Comparison of ENCODE assay signal across 13 cellular contexts in the genomic region with DNA sequence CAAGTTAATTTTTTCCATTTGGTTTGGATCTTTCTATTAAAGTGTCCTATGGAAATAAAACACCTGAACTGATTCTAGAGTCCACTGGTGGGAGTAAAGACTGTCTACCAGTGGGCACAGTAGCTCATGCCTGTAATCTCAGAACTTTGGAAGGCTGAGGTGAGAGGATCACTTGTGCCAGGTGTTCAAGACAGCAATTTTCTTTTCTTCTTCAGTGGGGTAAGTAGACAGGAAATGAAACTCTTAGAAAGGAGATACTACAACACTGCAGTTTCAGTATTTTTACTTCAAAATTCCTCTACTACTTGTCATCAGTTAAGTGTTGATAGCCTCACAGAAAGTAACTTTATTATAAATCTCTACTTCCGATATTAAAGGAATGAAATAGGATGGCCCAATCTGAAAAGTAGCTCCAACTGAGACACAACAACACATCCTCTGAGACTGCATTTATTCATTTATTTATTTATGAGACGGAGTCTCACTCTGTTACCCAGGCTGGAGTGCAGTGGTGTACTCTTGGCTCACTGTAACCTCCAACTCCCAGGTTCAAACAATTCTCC. TPM values are rescaled to one million over a fixed set of nuclear protein-coding genes. Genes with fewer than 3 reads are reported as not detected.
DNase-seq lines count a peak whose midpoint lies in the region; ATAC-seq and TF ChIP-seq lines count a peak whose summit lies in the region.
"Had no signal": no experiment of that assay in that cellular context is flagged by ENCODE, and none has a peak within 500 bp of the region (broad histone marks: within the 10 kb centered on the region; RNA-seq: fewer than 3 reads in every experiment).

No MANE protein-coding gene starts in this region.

- ATAC-seq in activated naive CD8-positive, alpha-beta T cell treated with anti-CD3 and anti-CD28 coated beads, Interleukin-2, amount 50 U/mL, for 24 hours: no peak
- no peak for ATAC-seq in activated CD8-positive, alpha-beta T cell treated with anti-CD3 and anti-CD28 coated beads for 36 hours
- ATAC-seq in gastroesophageal sphincter (no peak), mucosa of descending colon (no peak)
- ATAC-seq: HepG2 had no signal

- H3K9me3 ChIP-seq in MM.1S (replicated peaks; ENCODE audit: insufficient read depth, low read length) (no peaks in the 10 kb centered on the region), hepatocyte (ENCODE audit: low read depth) (no peaks in the 10 kb centered on the region), gastroesophageal sphincter (no peaks in the 10 kb centered on the region), mucosa of descending colon (no peaks in the 10 kb centered on the region)
- H3K9me3 ChIP-seq: BE2C, HAP-1 had no signal

- intact Hi-C loops in activated CD8-positive, alpha-beta T cell treated with anti-CD3 and anti-CD28 coated beads for 36 hours (cut with micrococcal nuclease): no loop called here
- intact Hi-C loops in mucosa of descending colon (cut with DNase I, micrococcal nuclease): no loop called here

- peak overlapping the region; percentile 71 for H3K27ac Mint-ChIP-seq in activated naive CD8-positive, alpha-beta T cell treated with anti-CD3 and anti-CD28 coated beads for 36 hours
- H3K27ac Mint-ChIP-seq in activated naive CD8-positive, alpha-beta T cell treated with anti-CD3 and anti-CD28 coated beads, Interleukin-2, amount 50 U/mL, for 24 hours: no peak overlapping the region
- peak overlapping the region; percentile 20 for H3K27ac Mint-ChIP-seq in activated CD8-positive, alpha-beta T cell treated with anti-CD3 and anti-CD28 coated beads for 36 hours

- no peak overlapping the region for H2AFZ ChIP-seq in MM.1S (ENCODE audit: low read length)
- no peak overlapping the region for H2AFZ ChIP-seq in hepatocyte

- H3F3A ChIP-seq in MM.1S (ENCODE audit: insufficient read depth, low read length): peaks cover 41% of the 10 kb centered on the region

- H3K9ac ChIP-seq in MM.1S (ENCODE audit: low read length): no peak overlapping the region

- WGBS in hepatocyte (ENCODE audit: low lambda C conversion rate, missing lambda C conversion rate): 96% methylated on average over 2 of the region's 2 CpGs
- 90 to 100% methylated on average over 1 to 2 of the region's 2 CpGs for WGBS in gastroesophageal sphincter (ENCODE audit: low coverage in 1 of 2), 2 donors

- H3K4me1 ChIP-seq in MM.1S (ENCODE audit: low read length) (peaks cover 27% of the 10 kb centered on the region), hepatocyte (ENCODE audit: insufficient read depth) (no peaks in the 10 kb centered on the region), gastroesophageal sphincter (no peaks in the 10 kb centered on the region), mucosa of descending colon (ENCODE audit: low read depth) (no peaks in the 10 kb centered on the region)
- H3K4me1 ChIP-seq: BE2C, HAP-1 had no signal

- H3K36me3 ChIP-seq in MM.1S (replicated peaks; ENCODE audit: insufficient read depth, low read length): peaks cover 18% of the 10 kb centered on the region
- H3K36me3 ChIP-seq in hepatocyte (replicated peaks; ENCODE audit: insufficient read depth, low read depth): no peaks in the 10 kb centered on the region
- peaks cover 0 to 95% of the 10 kb centered on the region in 2 donors for H3K36me3 ChIP-seq in gastroesophageal sphincter
- no peaks in the 10 kb centered on the region for H3K36me3 ChIP-seq in mucosa of descending colon (ENCODE audit: low read depth)

- no peaks in the 10 kb centered on the region for H3K27me3 Mint-ChIP-seq in activated naive CD8-positive, alpha-beta T cell treated with anti-CD3 and anti-CD28 coated beads for 36 hours
- H3K27me3 Mint-ChIP-seq in activated naive CD8-positive, alpha-beta T cell treated with anti-CD3 and anti-CD28 coated beads, Interleukin-2, amount 50 U/mL, for 24 hours: no peaks in the 10 kb centered on the region
- H3K27me3 Mint-ChIP-seq in activated CD8-positive, alpha-beta T cell treated with anti-CD3 and anti-CD28 coated beads for 36 hours: no peaks in the 10 kb centered on the region

- no peak for TF ChIP-seq POLR2A in gastroesophageal sphincter (IDR thresholded peaks at IDR 0.05)

- DNase-seq in activated naive CD8-positive, alpha-beta T cell treated with anti-CD3 and anti-CD28 coated beads for 36 hours: no peak
- no peak for DNase-seq in activated naive CD8-positive, alpha-beta T cell treated with anti-CD3 and anti-CD28 coated beads, Interleukin-2, amount 50 U/mL, for 24 hours
- DNase-seq in MM.1S (peak; percentile 83), hepatocyte (ENCODE audit: low spot score) (no peak), mucosa of descending colon (no peak)
- DNase-seq in activated CD8-positive, alpha-beta T cell treated with anti-CD3 and anti-CD28 coated beads for 36 hours: no peak
- DNase-seq: BE2C, Karpas-422, NCI-H1930, NCI-H510A had no signal

- peak overlapping the region; percentile 62; the same call in 1 of the 2 replicates for H3K27ac ChIP-seq in MM.1S (ENCODE audit: low read length)
- H3K27ac ChIP-seq in hepatocyte: no peak overlapping the region
- no peak overlapping the region for H3K27ac ChIP-seq in gastroesophageal sphincter

- H3K4me1 Mint-ChIP-seq in activated naive CD8-positive, alpha-beta T cell treated with anti-CD3 and anti-CD28 coated beads for 36 hours: peaks cover 7% of the 10 kb centered on the region
- H3K4me1 Mint-ChIP-seq in activated naive CD8-positive, alpha-beta T cell treated with anti-CD3 and anti-CD28 coated beads, Interleukin-2, amount 50 U/mL, for 24 hours: peaks cover 2% of the 10 kb centered on the region
- peaks cover 4% of the 10 kb centered on the region for H3K4me1 Mint-ChIP-seq in activated CD8-positive, alpha-beta T cell treated with anti-CD3 and anti-CD28 coated beads for 36 hours (ENCODE audit: low read depth)

- peak overlapping the region; percentile 36; the same call in 1 of the 2 replicates for H3K4me2 ChIP-seq in MM.1S (ENCODE audit: low read depth, low read length)
- H3K4me2 ChIP-seq in hepatocyte: no peak overlapping the region

- H3K4me3 ChIP-seq in MM.1S (ENCODE audit: low read length): no peak overlapping the region
- H3K4me3 ChIP-seq in hepatocyte: no peak overlapping the region
- H3K4me3 ChIP-seq in gastroesophageal sphincter: no peak overlapping the region
- no peak overlapping the region for H3K4me3 ChIP-seq in mucosa of descending colon
- H3K4me3 ChIP-seq: HAP-1 had no signal

- POLR2A ChIA-PET in activated CD8-positive, alpha-beta T cell treated with anti-CD3 and anti-CD28 coated beads for 36 hours (lab: Charles Lee): interaction anchor here (0.7 to 2.1 kb wide), 3 partner anchors 18 to 30 kb away, joined by 4 to 7 read pairs (median 4); no protein-coding TSS in a partner anchor

- peaks cover 17% of the 10 kb centered on the region for H4K20me1 ChIP-seq in MM.1S (ENCODE audit: insufficient read depth, low read length)
- H4K20me1 ChIP-seq in hepatocyte (ENCODE audit: insufficient read depth, poor library complexity, severe bottlenecking): no peaks in the 10 kb centered on the region

- H3K9me2 ChIP-seq in MM.1S (replicated peaks; ENCODE audit: insufficient read depth, low read length) (no peaks in the 10 kb centered on the region), hepatocyte (replicated peaks; ENCODE audit: insufficient read depth) (no peaks in the 10 kb centered on the region)

- CTCF ChIA-PET in activated CD8-positive, alpha-beta T cell treated with anti-CD3 and anti-CD28 coated beads for 36 hours (lab: Charles Lee): interaction anchor here (2.6 kb wide), 1 partner anchor 81 kb away, joined by 9 read pairs; no protein-coding TSS in a partner anchor

- no peaks in the 10 kb centered on the region for H3K9me3 Mint-ChIP-seq in activated naive CD8-positive, alpha-beta T cell treated with anti-CD3 and anti-CD28 coated beads for 36 hours
- H3K9me3 Mint-ChIP-seq in activated naive CD8-positive, alpha-beta T cell treated with anti-CD3 and anti-CD28 coated beads, Interleukin-2, amount 50 U/mL, for 24 hours: no peaks in the 10 kb centered on the region
- H3K9me3 Mint-ChIP-seq in activated CD8-positive, alpha-beta T cell treated with anti-CD3 and anti-CD28 coated beads for 36 hours: no peaks in the 10 kb centered on the region

- no peak for TF ChIP-seq EP300 in gastroesophageal sphincter (IDR thresholded peaks at IDR 0.05)

- TF ChIP-seq CTCF in MM.1S (IDR thresholded peaks at IDR 0.05; ENCODE audit: low read length): no peak
- TF ChIP-seq CTCF in activated CD8-positive, alpha-beta T cell treated with anti-CD3 and anti-CD28 coated beads for 36 hours (IDR thresholded peaks at IDR 0.05): no peak
- no peak for TF ChIP-seq CTCF in hepatocyte (IDR thresholded peaks at IDR 0.05; ENCODE audit: poor library complexity)
- no peak for TF ChIP-seq CTCF in gastroesophageal sphincter (IDR thresholded peaks at IDR 0.05)
- no peak for TF ChIP-seq CTCF in mucosa of descending colon (IDR thresholded peaks at IDR 0.05)

- H3K27me3 ChIP-seq in MM.1S (replicated peaks; ENCODE audit: insufficient read depth, low read length) (no peaks in the 10 kb centered on the region), hepatocyte (no peaks in the 10 kb centered on the region), gastroesophageal sphincter (no peaks in the 10 kb centered on the region)
- H3K27me3 ChIP-seq: BE2C had no signal

- peaks cover 49% of the 10 kb centered on the region for H3K79me2 ChIP-seq in MM.1S (ENCODE audit: low read length)
- H3K79me2 ChIP-seq in hepatocyte: no peaks in the 10 kb centered on the region

- peaks cover 43% of the 10 kb centered on the region for H3K36me3 Mint-ChIP-seq in activated naive CD8-positive, alpha-beta T cell treated with anti-CD3 and anti-CD28 coated beads for 36 hours
- peaks cover 73% of the 10 kb centered on the region for H3K36me3 Mint-ChIP-seq in activated naive CD8-positive, alpha-beta T cell treated with anti-CD3 and anti-CD28 coated beads, Interleukin-2, amount 50 U/mL, for 24 hours (ENCODE audit: low read depth)
- H3K36me3 Mint-ChIP-seq in activated CD8-positive, alpha-beta T cell treated with anti-CD3 and anti-CD28 coated beads for 36 hours (ENCODE audit: low read depth): peaks cover 63% of the 10 kb centered on the region

- H3K4me3 Mint-ChIP-seq in activated naive CD8-positive, alpha-beta T cell treated with anti-CD3 and anti-CD28 coated beads for 36 hours: no peak overlapping the region
- no peak overlapping the region for H3K4me3 Mint-ChIP-seq in activated naive CD8-positive, alpha-beta T cell treated with anti-CD3 and anti-CD28 coated beads, Interleukin-2, amount 50 U/mL, for 24 hours
- H3K4me3 Mint-ChIP-seq in activated CD8-positive, alpha-beta T cell treated with anti-CD3 and anti-CD28 coated beads for 36 hours: no peak overlapping the region

RNA-seq across cellular contexts. Expression of a gene that starts 26.3 kb away (rescaled TPM):
- total RNA-seq in activated naive CD8-positive, alpha-beta T cell treated with anti-CD3 and anti-CD28 coated beads for 36 hours: 100 to 1,000 TPM; 337 to 352 TPM
- total RNA-seq in activated CD8-positive, alpha-beta T cell treated with anti-CD3 and anti-CD28 coated beads for 36 hours: 100 to 1,000 TPM; 372 to 379 TPM
- total RNA-seq in hepatocyte (35.2 and 55.2 TPM in 2 replicates), gastroesophageal sphincter (10 to 100 TPM; 28.1 to 50.6 (median 38.1) TPM), mucosa of descending colon (10 to 100 TPM; 41.1 to 55.6 (median 55.6) TPM)
- 62.3 and 63.5 TPM in 2 replicates for polyA plus RNA-seq in hepatocyte

RNA-seq across cellular contexts. Expression of a gene that starts 48.8 kb away (rescaled TPM):
- total RNA-seq in activated naive CD8-positive, alpha-beta T cell treated with anti-CD3 and anti-CD28 coated beads for 36 hours: 100 to 1,000 TPM; 287 to 293 TPM
- total RNA-seq in activated CD8-positive, alpha-beta T cell treated with anti-CD3 and anti-CD28 coated beads for 36 hours: 100 to 1,000 TPM; 275 to 286 TPM
- total RNA-seq in hepatocyte: 138 and 169 TPM in 2 replicates
- polyA plus RNA-seq in hepatocyte: 134 and 157 TPM in 2 replicates
- 100 to 1,000 TPM; 295 to 323 (median 310) TPM for total RNA-seq in gastroesophageal sphincter
- total RNA-seq in mucosa of descending colon: 100 to 1,000 TPM; 151 to 201 (median 152) TPM

RNA-seq across cellular contexts. Expression of a gene that starts 57.0 kb away (rescaled TPM):
- total RNA-seq in activated naive CD8-positive, alpha-beta T cell treated with anti-CD3 and anti-CD28 coated beads for 36 hours: 10 to 100 TPM; 57.8 to 64.0 TPM
- 10 to 100 TPM; 59.0 to 62.1 TPM for total RNA-seq in activated CD8-positive, alpha-beta T cell treated with anti-CD3 and anti-CD28 coated beads for 36 hours
- total RNA-seq in hepatocyte: 2.7 and 3.8 TPM in 2 replicates
- polyA plus RNA-seq in hepatocyte: 6.1 TPM in 2 replicates
- total RNA-seq in gastroesophageal sphincter: 10 to 100 TPM in 1 of 4 donors, 1 to 10 TPM in 2, under 1 TPM in 1; 0.96 to 15.7 (median 5.3) TPM
- 10 to 100 TPM; 14.1 to 18.5 (median 16.9) TPM for total RNA-seq in mucosa of descending colon
